In the genomic region with DNA sequence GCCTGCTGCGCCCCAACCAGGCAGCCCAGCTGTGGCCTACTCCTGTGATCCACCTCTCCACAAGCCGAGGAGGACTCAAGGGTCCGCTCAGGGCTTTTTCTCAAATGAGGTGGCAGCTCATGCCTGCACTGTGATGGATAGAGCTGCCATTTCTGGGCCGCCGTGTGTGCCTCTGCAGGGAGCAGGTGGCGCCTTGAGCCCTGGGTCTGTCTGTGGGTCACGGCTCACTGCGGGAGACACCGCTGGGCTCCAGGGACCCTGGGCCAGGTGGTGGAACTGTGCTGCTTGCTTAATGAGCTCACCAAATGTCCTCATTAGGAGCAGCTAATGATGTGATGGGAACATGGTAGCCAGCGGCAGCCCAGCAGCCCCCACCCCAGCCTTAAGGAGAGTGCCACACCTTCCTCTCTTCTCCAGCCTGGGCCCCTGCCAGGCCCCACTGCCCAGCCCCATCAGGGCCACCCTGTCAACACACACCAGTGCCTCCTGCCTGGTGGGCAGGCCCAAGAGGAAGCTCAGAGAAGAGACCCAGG, we compare ENCODE assay signal across 19 cellular contexts. TPM values are rescaled to one million over a fixed set of nuclear protein-coding genes. Genes with fewer than 3 reads are reported as not detected.
DNase-seq lines count a peak whose midpoint lies in the region; ATAC-seq, FAIRE-seq and TF ChIP-seq lines count a peak whose summit lies in the region.
"Had no signal": no experiment of that assay in that cellular context is flagged by ENCODE, and none has a peak within 500 bp of the region (broad histone marks: within the 10 kb centered on the region; RNA-seq: fewer than 3 reads in every experiment).

No MANE protein-coding gene starts in this region.

- H3K4me3 ChIP-seq in PC-3 (ENCODE audit: low read length), result no peak overlapping the region
- H3K4me3 ChIP-seq: GM12878, GM23248, K562, SJCRH30 had no signal

- peak; percentile 8 for DNase-seq in COLO668 (lab: John Stamatoyannopoulos, UW; ENCODE audit: unreplicated experiment)
- DNase-seq in NCI-H2107 (lab: John Stamatoyannopoulos, UW), result peak; percentile 35
- peak; percentile 56 for DNase-seq in RPMI8226
- no peak for DNase-seq in PC-3
- no peak for DNase-seq in urothelium cell line (ENCODE audit: low spot score)
- DNase-seq in stimulated activated CD4-positive, alpha-beta T cell treated with anti-CD3 and anti-CD28 coated beads, Interleukin-4, amount 100 ng/mL, for 24 hours, result no peak
- DNase-seq in NCI-H226, result no peak
- DNase-seq: AML-193, Caco-2, DMS53, EL, GM23248, HCEC 1CT, NCI-H446, NCI-H748 treated with DMSO at 0.1 percent for 48 hours, SJCRH30 had no signal

- intact Hi-C loops in PC-3 (cut with micrococcal nuclease), result no loop called here

- no peaks in the 10 kb centered on the region for H3K79me2 ChIP-seq in PC-3 (ENCODE audit: low read length)

- H3K9me3 ChIP-seq in PC-3 (ENCODE audit: low read length), result no peaks in the 10 kb centered on the region
- H3K9me3 ChIP-seq: Caco-2, SJCRH30 had no signal

- BruUV-seq in PC-3 (replicated peaks; lab: Mats Ljungman, UMichigan), result no TSS peak

- no peak overlapping the region for H3K4me2 ChIP-seq in PC-3 (ENCODE audit: low read length)

- no peaks in the 10 kb centered on the region for H4K20me1 ChIP-seq in PC-3 (ENCODE audit: low read length)

- H2AFZ ChIP-seq in PC-3 (ENCODE audit: low read length), result no peak overlapping the region
- H2AFZ ChIP-seq: GM23248 had no signal

- no peaks in the 10 kb centered on the region for H3F3A ChIP-seq in PC-3 (ENCODE audit: low read length, unreplicated experiment)

- H3K4me1 ChIP-seq in PC-3 (ENCODE audit: insufficient read depth, low read length), result no peaks in the 10 kb centered on the region
- H3K4me1 ChIP-seq: Caco-2 had no signal

- no peaks in the 10 kb centered on the region for H3K36me3 ChIP-seq in PC-3 (ENCODE audit: low read depth, low read length)
- H3K36me3 ChIP-seq: SJCRH30 had no signal

- no peak for TF ChIP-seq EP300 in Ishikawa (IDR thresholded peaks at IDR 0.05; ENCODE audit: borderline replicate concordance)

- TF ChIP-seq CTCF in PC-3 (conservative IDR thresholded peaks at IDR 0.05; ENCODE audit: low read depth, low read length), result no peak

- H3K9ac ChIP-seq in PC-3 (ENCODE audit: low read length), result no peak overlapping the region
- H3K9ac ChIP-seq: GM23248 had no signal

- POLR2A ChIA-PET in PC-3 (lab: Charles Lee; ENCODE audit: unreplicated experiment), result interaction anchor here (0.5 kb wide), 1 partner anchor 11 kb away, joined by 4 read pairs; no protein-coding TSS in a partner anchor

- H3K27me3 ChIP-seq in PC-3 (ENCODE audit: low read length), result peaks cover 35% of the 10 kb centered on the region
- H3K27me3 ChIP-seq: SJCRH30 had no signal

- no peak for FAIRE-seq in urothelium cell line (lab: Jason Lieb, UNC)
- FAIRE-seq: GM12878, K562 had no signal

- CTCF ChIA-PET in PC-3 (lab: Charles Lee), result no interaction called here

- no peak for ATAC-seq in PC-3
- ATAC-seq: GM12878, K562 had no signal

- no peak for TF ChIP-seq RAD21 in Ishikawa (IDR thresholded peaks at IDR 0.05; ENCODE audit: low read depth)

- H3K9me2 ChIP-seq in PC-3 (replicated peaks; ENCODE audit: low read length), result no peaks in the 10 kb centered on the region

- no peak overlapping the region for H3K27ac ChIP-seq in PC-3 (ENCODE audit: low read length)
- H3K27ac ChIP-seq: GM23248, SJCRH30 had no signal

TF ChIP-seq in Ishikawa, 13 proteins besides CTCF, POLR2A, EP300 and RAD21:
- TF ChIP-seq, protein P1, sequence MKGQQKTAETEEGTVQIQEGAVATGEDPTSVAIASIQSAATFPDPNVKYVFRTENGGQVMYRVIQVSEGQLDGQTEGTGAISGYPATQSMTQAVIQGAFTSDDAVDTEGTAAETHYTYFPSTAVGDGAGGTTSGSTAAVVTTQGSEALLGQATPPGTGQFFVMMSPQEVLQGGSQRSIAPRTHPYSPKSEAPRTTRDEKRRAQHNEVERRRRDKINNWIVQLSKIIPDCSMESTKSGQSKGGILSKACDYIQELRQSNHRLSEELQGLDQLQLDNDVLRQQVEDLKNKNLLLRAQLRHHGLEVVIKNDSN (IDR thresholded peaks at IDR 0.05), result no peak
- TF ChIP-seq TCF12 (IDR thresholded peaks at IDR 0.05; ENCODE audit: low read depth) (peak; percentile 22; the same call in 1 of the 2 replicates), ZBTB7A (IDR thresholded peaks at IDR 0.05; ENCODE audit: low read depth) (0 out of 2 replicates have a peak, but pooled peaks have one; percentile 11)
- TF ChIP-seq, protein P2, sequence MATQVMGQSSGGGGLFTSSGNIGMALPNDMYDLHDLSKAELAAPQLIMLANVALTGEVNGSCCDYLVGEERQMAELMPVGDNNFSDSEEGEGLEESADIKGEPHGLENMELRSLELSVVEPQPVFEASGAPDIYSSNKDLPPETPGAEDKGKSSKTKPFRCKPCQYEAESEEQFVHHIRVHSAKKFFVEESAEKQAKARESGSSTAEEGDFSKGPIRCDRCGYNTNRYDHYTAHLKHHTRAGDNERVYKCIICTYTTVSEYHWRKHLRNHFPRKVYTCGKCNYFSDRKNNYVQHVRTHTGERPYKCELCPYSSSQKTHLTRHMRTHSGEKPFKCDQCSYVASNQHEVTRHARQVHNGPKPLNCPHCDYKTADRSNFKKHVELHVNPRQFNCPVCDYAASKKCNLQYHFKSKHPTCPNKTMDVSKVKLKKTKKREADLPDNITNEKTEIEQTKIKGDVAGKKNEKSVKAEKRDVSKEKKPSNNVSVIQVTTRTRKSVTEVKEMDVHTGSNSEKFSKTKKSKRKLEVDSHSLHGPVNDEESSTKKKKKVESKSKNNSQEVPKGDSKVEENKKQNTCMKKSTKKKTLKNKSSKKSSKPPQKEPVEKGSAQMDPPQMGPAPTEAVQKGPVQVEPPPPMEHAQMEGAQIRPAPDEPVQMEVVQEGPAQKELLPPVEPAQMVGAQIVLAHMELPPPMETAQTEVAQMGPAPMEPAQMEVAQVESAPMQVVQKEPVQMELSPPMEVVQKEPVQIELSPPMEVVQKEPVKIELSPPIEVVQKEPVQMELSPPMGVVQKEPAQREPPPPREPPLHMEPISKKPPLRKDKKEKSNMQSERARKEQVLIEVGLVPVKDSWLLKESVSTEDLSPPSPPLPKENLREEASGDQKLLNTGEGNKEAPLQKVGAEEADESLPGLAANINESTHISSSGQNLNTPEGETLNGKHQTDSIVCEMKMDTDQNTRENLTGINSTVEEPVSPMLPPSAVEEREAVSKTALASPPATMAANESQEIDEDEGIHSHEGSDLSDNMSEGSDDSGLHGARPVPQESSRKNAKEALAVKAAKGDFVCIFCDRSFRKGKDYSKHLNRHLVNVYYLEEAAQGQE (IDR thresholded peaks at IDR 0.05; ENCODE audit: low read depth), result no peak
TF ChIP-seq in Ishikawa: peak in this region for 2.

RNA-seq across cellular contexts. Expression of a gene that starts 50.8 kb away (rescaled TPM):
- 125 and 127 TPM in 2 replicates for total RNA-seq in PC-3 (2014; rRNA removed)

RNA-seq across cellular contexts. Expression of a gene that starts 55.6 kb away (rescaled TPM):
- total RNA-seq in PC-3 (2014; rRNA removed), result 64.8 and 70.7 TPM in 2 replicates

Comparison
In these comparisons a context has a peak if more than half of its experiments do, and no peak if none do; other contexts are left out.
1. DNase-seq: peak in COLO668 (single experiment), NCI-H2107 (single experiment) and RPMI8226 (single experiment); none in PC-3 (single experiment), urothelium cell line (single experiment), stimulated activated CD4-positive, alpha-beta T cell treated with anti-CD3 and anti-CD28 coated beads, Interleukin-4, amount 100 ng/mL, for 24 hours (single experiment) and NCI-H226 (single experiment).